ENCODE assay signal across 9 cellular contexts in the genomic region with DNA sequence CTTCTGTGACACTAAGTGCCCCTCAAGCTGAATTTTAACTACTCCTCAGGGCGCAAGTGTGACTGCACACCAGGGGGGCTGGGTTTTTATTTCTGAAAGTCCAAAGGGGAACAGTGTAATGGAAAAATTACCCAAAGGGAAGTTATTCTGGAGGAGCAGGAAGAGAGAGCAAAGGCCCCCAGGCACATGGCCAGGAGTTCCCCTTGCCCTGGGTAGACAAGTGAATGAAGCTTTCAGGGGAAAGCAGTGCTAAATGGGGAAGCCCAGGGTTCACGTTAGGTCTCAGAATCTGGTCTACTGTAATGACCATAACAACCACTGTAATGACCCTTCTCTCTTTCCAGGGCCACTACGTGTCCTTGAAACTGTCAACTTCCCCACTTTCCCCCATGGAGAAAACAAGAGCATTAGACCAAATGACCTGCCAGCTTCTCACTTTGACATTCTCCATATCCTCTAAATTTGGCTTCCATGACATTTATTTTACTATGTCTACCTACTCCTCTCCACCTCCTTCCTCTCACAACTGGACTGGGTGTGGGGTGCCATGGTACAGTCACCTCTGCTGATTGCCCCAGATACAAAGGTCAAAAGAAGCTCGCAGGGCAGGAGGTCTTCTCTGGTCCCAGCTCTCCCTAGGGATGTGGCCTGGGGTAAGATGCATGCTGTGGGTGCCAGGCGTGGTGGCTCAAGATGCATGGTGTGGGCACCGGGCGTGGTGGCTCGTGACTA. TPM values are rescaled to one million over a fixed set of nuclear protein-coding genes. Genes with fewer than 3 reads are reported as not detected.
DNase-seq lines count a peak whose midpoint lies in the region; ATAC-seq and TF ChIP-seq lines count a peak whose summit lies in the region.
"Had no signal": no experiment of that assay in that cellular context is flagged by ENCODE, and none has a peak within 500 bp of the region (broad histone marks: within the 10 kb centered on the region; RNA-seq: fewer than 3 reads in every experiment).

No MANE protein-coding gene starts in this region.

- H3K4me1 ChIP-seq in heart right ventricle (peaks cover 0 to 21% (median 7%) of the 10 kb centered on the region in 9 donors), testis (no peaks in the 10 kb centered on the region)

- peak; percentile 62 for ATAC-seq in GM19397 (IDR thresholded peaks at IDR 0.05; ENCODE audit: unreplicated experiment)
- peak; percentile 48 to 93 (median 80) for ATAC-seq in heart right ventricle
- ATAC-seq in HG03342 (IDR thresholded peaks at IDR 0.05; ENCODE audit: unreplicated experiment), result no peak
- ATAC-seq in GM21529 (IDR thresholded peaks at IDR 0.05; ENCODE audit: unreplicated experiment), result no peak
- ATAC-seq in GM21515 (IDR thresholded peaks at IDR 0.05; ENCODE audit: unreplicated experiment), result no peak

- WGBS in heart right ventricle, 2 donors, result 69 to 78% methylated on average over 8 of the region's 8 CpGs
- 84 to 88% methylated on average over 8 of the region's 8 CpGs for WGBS in testis, 2 donors

- H3K27ac ChIP-seq in heart right ventricle (peak overlapping the region in 1 of 10 donors; percentile 21), testis (no peak overlapping the region)

- intact Hi-C loops in heart right ventricle (cut with DNase I) (loop anchor here in 1 of 10 donors (1.0 kb wide), 2 partner anchors 32 to 40 kb away; no protein-coding TSS in a partner anchor), testis (cut with DNase I; ENCODE audit: low total_unique reads) (no loop called here)

- no peak for TF ChIP-seq CTCF in heart right ventricle (IDR thresholded peaks at IDR 0.05)
- TF ChIP-seq CTCF in testis (IDR thresholded peaks at IDR 0.05), result no peak

- H3K27me3 ChIP-seq in heart right ventricle, result no peaks in the 10 kb centered on the region
- no peaks in the 10 kb centered on the region for H3K27me3 ChIP-seq in testis

- DNase-seq in Kasumi-1 (lab: John Stamatoyannopoulos, UW) (peak; percentile 36 to 40), heart right ventricle (peak; percentile 40 to 43), testis (peak; percentile 28), NCI-H1092 (lab: John Stamatoyannopoulos, UW) (no peak)
- DNase-seq: NCI-H1436 treated with DMSO at 0.1 percent for 48 hours had no signal

- H3K9me3 ChIP-seq in heart right ventricle (no peaks in the 10 kb centered on the region), testis (no peaks in the 10 kb centered on the region)

- H3K4me3 ChIP-seq in heart right ventricle (peak overlapping the region in 2 of 10 donors; percentile 13 to 26), testis (no peak overlapping the region)

- no peaks in the 10 kb centered on the region for H3K36me3 ChIP-seq in heart right ventricle
- H3K36me3 ChIP-seq in testis (ENCODE audit: low read depth, missing control alignments), result no peaks in the 10 kb centered on the region

- TF ChIP-seq POLR2A in testis (IDR thresholded peaks at IDR 0.05), result no peak

RNA-seq across cellular contexts. Expression of a gene that starts 34.1 kb away (rescaled TPM):
- 100 to 1,000 TPM in 5 of 10 donors, 10 to 100 TPM in 5; 42.3 to 157 (median 88.0) TPM for total RNA-seq in heart right ventricle
- 100 to 1,000 TPM in 1 of 2 donors, 10 to 100 TPM in 1; 36.1 to 119 TPM for polyA plus RNA-seq in heart right ventricle
- 100 to 1,000 TPM in 1 of 2 donors, 10 to 100 TPM in 1; 50.9 to 111 TPM for total RNA-seq in testis
- 250 TPM for polyA plus RNA-seq in testis (ENCODE audit: insufficient read depth, low read depth, low replicate concordance)

Comparison
In these comparisons a context has a peak if more than half of its experiments do, and no peak if none do; other contexts are left out.
1. ATAC-seq: peak in GM19397 (single experiment) and heart right ventricle (8 of 8); none in HG03342 (single experiment), GM21529 (single experiment) and GM21515 (single experiment).